ENCODE assay signal across 1 cellular context in the genomic region with DNA sequence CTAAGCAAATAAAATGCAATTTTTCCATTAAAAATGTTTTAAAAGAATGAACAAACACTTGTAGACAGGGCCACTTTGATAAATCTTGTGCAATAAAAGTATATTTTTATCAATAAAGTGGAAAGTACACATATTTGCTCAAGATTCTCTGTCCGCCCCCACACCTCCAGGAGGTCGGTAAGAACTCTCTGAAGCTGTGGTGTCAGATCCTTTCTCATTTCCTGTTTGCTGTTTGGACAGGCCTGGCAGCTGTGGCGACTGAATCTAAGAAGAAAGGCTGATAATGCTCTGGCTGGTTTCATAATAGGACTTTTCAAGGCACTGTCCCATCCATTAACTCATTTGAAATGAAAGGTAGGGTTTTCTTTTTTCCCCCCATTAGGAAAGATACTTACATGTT.
A peak's percentile ranks its signal among the peaks of the same experiment; 100 is the strongest.
TF ChIP-seq lines count a peak whose summit lies in the region.

No MANE protein-coding gene starts in this region.

TF ChIP-seq in H1, 55 proteins besides CTCF, POLR2A, EP300 and RAD21:
- TF ChIP-seq JUN (IDR thresholded peaks at IDR 0.05; ENCODE audit: low read depth, low read length): no peak
- TF ChIP-seq SRF (IDR thresholded peaks at IDR 0.05; ENCODE audit: low read depth, low read length): no peak
- TF ChIP-seq USF2 (IDR thresholded peaks at IDR 0.05; ENCODE audit: low read length): no peak
- no peak for TF ChIP-seq TAF1 (IDR thresholded peaks at IDR 0.05; ENCODE audit: low read depth, low read length)
- TF ChIP-seq EGR1 (IDR thresholded peaks at IDR 0.05; ENCODE audit: borderline replicate concordance, low read depth, low read length): 0 out of 2 replicates have a peak, but pooled peaks have one; percentile 44
- no peak for TF ChIP-seq SP4 (IDR thresholded peaks at IDR 0.05; ENCODE audit: low read length)
- TF ChIP-seq POLR2AphosphoS5 (IDR thresholded peaks at IDR 0.05; ENCODE audit: low read depth, low read length): no peak
- no peak for TF ChIP-seq SAP30 (IDR thresholded peaks at IDR 0.05; ENCODE audit: insufficient read depth, insufficient replicate concordance, low read length)
